ENCODE assay signal across 19 cellular contexts in the genomic region with DNA sequence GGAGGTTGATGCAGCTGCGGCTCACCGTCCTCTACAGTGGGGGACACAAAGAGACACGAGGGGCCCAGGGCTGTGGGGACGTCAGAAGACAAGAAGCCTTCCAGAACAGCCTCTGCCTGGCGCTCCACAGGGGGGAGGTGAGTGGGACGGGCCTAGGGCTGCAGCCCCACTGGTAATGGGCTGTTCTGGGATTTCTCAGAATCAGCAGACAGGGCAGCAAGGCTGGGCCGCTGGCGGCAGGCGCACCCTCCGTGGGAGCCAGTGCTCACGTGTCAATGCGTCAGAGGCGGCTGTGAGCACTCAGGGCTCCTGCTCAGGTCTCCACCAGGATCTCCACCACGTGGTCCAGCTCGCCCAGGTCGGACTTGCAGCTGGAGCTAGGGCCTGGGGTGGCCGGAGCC. TPM values are rescaled to one million over a fixed set of nuclear protein-coding genes. Genes with fewer than 3 reads are reported as not detected.
DNase-seq lines count a peak whose midpoint lies in the region; ATAC-seq, FAIRE-seq and TF ChIP-seq lines count a peak whose summit lies in the region.
"Had no signal": no experiment of that assay in that cellular context is flagged by ENCODE, and none has a peak within 500 bp of the region (broad histone marks: within the 10 kb centered on the region; RNA-seq: fewer than 3 reads in every experiment).

No MANE protein-coding gene starts in this region.

- no peaks in the 10 kb centered on the region for H3K27me3 ChIP-seq in cardiac muscle cell
- no peaks in the 10 kb centered on the region for H3K27me3 ChIP-seq in right atrium auricular region

- H3K36me3 ChIP-seq in cardiac muscle cell (peaks cover 28% of the 10 kb centered on the region), right atrium auricular region (peaks cover 5% of the 10 kb centered on the region)

- TF ChIP-seq CTCF in cardiac muscle cell (IDR thresholded peaks at IDR 0.05; ENCODE audit: low read depth, low read length): no peak
- no peak for TF ChIP-seq CTCF in right atrium auricular region (IDR thresholded peaks at IDR 0.05)
- no peak for TF ChIP-seq CTCF in fibroblast of villous mesenchyme (IDR thresholded peaks at IDR 0.05; ENCODE audit: insufficient read depth, low read depth, low read length)

- FAIRE-seq in urothelium cell line (lab: Jason Lieb, UNC): no peak
- FAIRE-seq: H1 had no signal

- H3K27ac ChIP-seq in cardiac muscle cell (peak overlapping the region; percentile 79), right atrium auricular region (no peak overlapping the region)
- H3K27ac ChIP-seq: HL-60 had no signal

- H3K4me3 ChIP-seq in cardiac muscle cell (no peak overlapping the region), right atrium auricular region (no peak overlapping the region), fibroblast of villous mesenchyme (ENCODE audit: low read depth, low read length) (no peak overlapping the region)

- DNase-seq in cardiac muscle cell (ENCODE audit: low read depth in 1 of 2, low spot score in 1 of 2): peak in 1 of 2 donors; percentile 56
- no peak for DNase-seq in right atrium auricular region (ENCODE audit: low spot score)
- peak; percentile 64 for DNase-seq in fibroblast of villous mesenchyme (ENCODE audit: low read depth)
- DNase-seq in posterior vena cava (ENCODE audit: low spot score): peak; percentile 69
- no peak for DNase-seq in NCI-H69 (lab: John Stamatoyannopoulos, UW)
- no peak for DNase-seq in urothelium cell line (ENCODE audit: low spot score)
- DNase-seq: CD4-positive, alpha-beta T cell; NCI-H1092 treated with DMSO at 0.1 percent for 48 hours; NCI-H146; NCI-H2029 treated with DMSO at 0.1 percent for 48 hours; NCI-H510A; NCI-H774; OCI-M1; SIG-M5 had no signal

- ATAC-seq in HG03159 (IDR thresholded peaks at IDR 0.05; ENCODE audit: unreplicated experiment) (no peak), HG03457 (IDR thresholded peaks at IDR 0.05; ENCODE audit: unreplicated experiment) (no peak)

- intact Hi-C loops in posterior vena cava (cut with DNase I): no loop called here

- H3K9me3 ChIP-seq in cardiac muscle cell (ENCODE audit: low read depth): no peaks in the 10 kb centered on the region
- no peaks in the 10 kb centered on the region for H3K9me3 ChIP-seq in right atrium auricular region

- H3K4me1 ChIP-seq in cardiac muscle cell (ENCODE audit: low read depth) (peaks cover 43% of the 10 kb centered on the region), right atrium auricular region (peaks cover 0 to 12% of the 10 kb centered on the region in 2 donors)

RNA-seq across cellular contexts. Expression of a gene that starts 10.0 kb away (rescaled TPM):
- total RNA-seq in cardiac muscle cell (36.7 and 47.7 TPM in 2 replicates), right atrium auricular region (1 to 10 TPM; 3.3 to 5.1 TPM), fibroblast of villous mesenchyme (22.2 and 22.5 TPM in 2 replicates), posterior vena cava (1 to 10 TPM; 4.3 to 4.8 TPM)
- 34.5 and 46.0 TPM in 2 replicates for polyA plus RNA-seq in cardiac muscle cell

RNA-seq across cellular contexts. Expression of a gene that starts 25.3 kb away (rescaled TPM):
- 15.5 and 20.9 TPM in 2 replicates for total RNA-seq in cardiac muscle cell
- polyA plus RNA-seq in cardiac muscle cell: 13.4 and 20.4 TPM in 2 replicates
- 1 to 10 TPM; 2.0 to 2.2 TPM for total RNA-seq in right atrium auricular region
- total RNA-seq in fibroblast of villous mesenchyme: 5.8 and 6.9 TPM in 2 replicates
- 1 to 10 TPM; 4.7 to 5.6 TPM for total RNA-seq in posterior vena cava

RNA-seq across cellular contexts. Expression of a gene that starts 32.7 kb away (rescaled TPM):
- 59.3 and 78.0 TPM in 2 replicates for total RNA-seq in cardiac muscle cell
- polyA plus RNA-seq in cardiac muscle cell: 17.8 and 18.8 TPM in 2 replicates
- total RNA-seq in right atrium auricular region: 10 to 100 TPM in 1 of 2 donors, 1 to 10 TPM in 1; 5.7 to 11.8 TPM
- total RNA-seq in fibroblast of villous mesenchyme: 32.2 and 32.4 TPM in 2 replicates
- total RNA-seq in posterior vena cava: 100 to 1,000 TPM; 242 to 274 TPM

RNA-seq across cellular contexts. Expression of a gene that starts 54.3 kb away (rescaled TPM):
- total RNA-seq in cardiac muscle cell (1.2 and 2.0 TPM in 2 replicates), right atrium auricular region (1 to 10 TPM in 1 of 2 donors, under 1 TPM in 1; 0.67 to 1.2 TPM), fibroblast of villous mesenchyme (under 0.01 TPM in 1 of 2 replicates, not detected in the other), posterior vena cava (1 to 10 TPM; 1.8 to 3.1 TPM)
- polyA plus RNA-seq in cardiac muscle cell: 1.0 TPM in 2 replicates
- total RNA-seq: A172, H1 had no signal

Comparison
In these comparisons a context has a peak if more than half of its experiments do, and no peak if none do; other contexts are left out.
1. DNase-seq: peak in fibroblast of villous mesenchyme (single experiment) and posterior vena cava (single experiment); none in right atrium auricular region (single experiment), NCI-H69 (single experiment) and urothelium cell line (single experiment).